1 cellular context compared by ENCODE assay signal in the genomic region with DNA sequence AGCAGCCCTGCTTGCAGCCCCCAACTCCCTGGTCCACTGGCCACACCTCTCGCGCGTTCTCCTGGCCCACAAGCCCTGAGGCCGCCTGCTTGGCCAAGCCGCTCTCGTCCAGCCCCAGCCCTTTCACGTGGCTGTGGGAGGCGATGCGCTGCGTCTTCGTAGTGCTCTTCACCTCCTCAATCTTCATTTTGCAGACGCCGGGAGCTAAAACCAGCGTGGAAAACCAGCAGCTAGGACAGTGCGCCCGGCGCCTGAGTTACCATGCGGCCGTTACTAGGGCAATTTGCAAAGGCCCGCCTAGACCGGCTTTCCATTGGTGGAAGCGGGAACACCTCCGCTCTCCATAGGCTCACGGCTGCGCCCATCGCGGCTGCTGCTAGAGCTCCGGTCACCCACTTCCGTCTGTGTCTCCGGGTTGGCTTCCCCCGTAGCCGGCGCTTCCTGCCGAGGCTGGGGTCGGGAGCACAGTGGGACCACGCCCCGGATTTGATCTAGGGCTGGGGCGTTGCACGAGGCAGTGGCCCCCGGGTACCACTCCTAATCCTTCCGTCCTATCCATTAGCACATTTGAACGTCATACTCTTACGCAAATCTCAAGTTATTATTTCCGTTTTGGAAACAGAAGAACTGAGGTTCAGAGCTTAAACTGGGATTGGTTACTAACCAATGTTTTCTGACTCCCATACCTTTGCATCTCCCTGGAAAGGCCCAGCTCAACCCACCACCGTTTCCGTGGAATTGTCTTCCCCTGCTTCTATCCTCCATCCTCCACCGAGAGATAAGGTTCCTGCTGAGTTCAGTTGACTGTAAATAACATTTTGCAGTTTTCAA.
A peak's percentile ranks its signal among the peaks of the same experiment; 100 is the strongest.
TF ChIP-seq lines count a peak whose summit lies in the region.

A gene (minus strand): TSS at position 275 of the 831 bp plus-strand sequence. CDS start 88 bp downstream, at position 187.

TF ChIP-seq in GM12878, 131 proteins besides CTCF, POLR2A, EP300 and RAD21 (continued from another document):
- TF ChIP-seq, protein P1, sequence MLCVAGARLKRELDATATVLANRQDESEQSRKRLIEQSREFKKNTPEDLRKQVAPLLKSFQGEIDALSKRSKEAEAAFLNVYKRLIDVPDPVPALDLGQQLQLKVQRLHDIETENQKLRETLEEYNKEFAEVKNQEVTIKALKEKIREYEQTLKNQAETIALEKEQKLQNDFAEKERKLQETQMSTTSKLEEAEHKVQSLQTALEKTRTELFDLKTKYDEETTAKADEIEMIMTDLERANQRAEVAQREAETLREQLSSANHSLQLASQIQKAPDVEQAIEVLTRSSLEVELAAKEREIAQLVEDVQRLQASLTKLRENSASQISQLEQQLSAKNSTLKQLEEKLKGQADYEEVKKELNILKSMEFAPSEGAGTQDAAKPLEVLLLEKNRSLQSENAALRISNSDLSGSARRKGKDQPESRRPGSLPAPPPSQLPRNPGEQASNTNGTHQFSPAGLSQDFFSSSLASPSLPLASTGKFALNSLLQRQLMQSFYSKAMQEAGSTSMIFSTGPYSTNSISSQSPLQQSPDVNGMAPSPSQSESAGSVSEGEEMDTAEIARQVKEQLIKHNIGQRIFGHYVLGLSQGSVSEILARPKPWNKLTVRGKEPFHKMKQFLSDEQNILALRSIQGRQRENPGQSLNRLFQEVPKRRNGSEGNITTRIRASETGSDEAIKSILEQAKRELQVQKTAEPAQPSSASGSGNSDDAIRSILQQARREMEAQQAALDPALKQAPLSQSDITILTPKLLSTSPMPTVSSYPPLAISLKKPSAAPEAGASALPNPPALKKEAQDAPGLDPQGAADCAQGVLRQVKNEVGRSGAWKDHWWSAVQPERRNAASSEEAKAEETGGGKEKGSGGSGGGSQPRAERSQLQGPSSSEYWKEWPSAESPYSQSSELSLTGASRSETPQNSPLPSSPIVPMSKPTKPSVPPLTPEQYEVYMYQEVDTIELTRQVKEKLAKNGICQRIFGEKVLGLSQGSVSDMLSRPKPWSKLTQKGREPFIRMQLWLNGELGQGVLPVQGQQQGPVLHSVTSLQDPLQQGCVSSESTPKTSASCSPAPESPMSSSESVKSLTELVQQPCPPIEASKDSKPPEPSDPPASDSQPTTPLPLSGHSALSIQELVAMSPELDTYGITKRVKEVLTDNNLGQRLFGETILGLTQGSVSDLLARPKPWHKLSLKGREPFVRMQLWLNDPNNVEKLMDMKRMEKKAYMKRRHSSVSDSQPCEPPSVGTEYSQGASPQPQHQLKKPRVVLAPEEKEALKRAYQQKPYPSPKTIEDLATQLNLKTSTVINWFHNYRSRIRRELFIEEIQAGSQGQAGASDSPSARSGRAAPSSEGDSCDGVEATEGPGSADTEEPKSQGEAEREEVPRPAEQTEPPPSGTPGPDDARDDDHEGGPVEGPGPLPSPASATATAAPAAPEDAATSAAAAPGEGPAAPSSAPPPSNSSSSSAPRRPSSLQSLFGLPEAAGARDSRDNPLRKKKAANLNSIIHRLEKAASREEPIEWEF (IDR thresholded peaks at IDR 0.05; ENCODE audit: insufficient replicate concordance, low read depth, low read length): no peak
- TF ChIP-seq HCFC1 (IDR thresholded peaks at IDR 0.05; ENCODE audit: low read length) (peak; percentile 87), RELA (IDR thresholded peaks at IDR 0.05; ENCODE audit: borderline replicate concordance, partially characterized antibody) (peak; percentile 72), SIX5 (IDR thresholded peaks at IDR 0.05; ENCODE audit: low read depth, low read length, severe bottlenecking) (peak; percentile 70), NR2C2 (IDR thresholded peaks at IDR 0.05; ENCODE audit: borderline replicate concordance, control insufficient read depth, insufficient read length, low read depth) (peak; percentile 36), SRF (IDR thresholded peaks at IDR 0.05; ENCODE audit: low read depth in 2 of 2, low read length in 2 of 2) (peak in 1 of 2 experiments; percentile 85; a peak in 2 of 4 replicates), FOXK2 (IDR thresholded peaks at IDR 0.05) (peak; percentile 25; the same call in 1 of the 2 replicates), KLF5 (IDR thresholded peaks at IDR 0.05; ENCODE audit: partially characterized antibody) (peak; percentile 82)
- TF ChIP-seq, protein P2, sequence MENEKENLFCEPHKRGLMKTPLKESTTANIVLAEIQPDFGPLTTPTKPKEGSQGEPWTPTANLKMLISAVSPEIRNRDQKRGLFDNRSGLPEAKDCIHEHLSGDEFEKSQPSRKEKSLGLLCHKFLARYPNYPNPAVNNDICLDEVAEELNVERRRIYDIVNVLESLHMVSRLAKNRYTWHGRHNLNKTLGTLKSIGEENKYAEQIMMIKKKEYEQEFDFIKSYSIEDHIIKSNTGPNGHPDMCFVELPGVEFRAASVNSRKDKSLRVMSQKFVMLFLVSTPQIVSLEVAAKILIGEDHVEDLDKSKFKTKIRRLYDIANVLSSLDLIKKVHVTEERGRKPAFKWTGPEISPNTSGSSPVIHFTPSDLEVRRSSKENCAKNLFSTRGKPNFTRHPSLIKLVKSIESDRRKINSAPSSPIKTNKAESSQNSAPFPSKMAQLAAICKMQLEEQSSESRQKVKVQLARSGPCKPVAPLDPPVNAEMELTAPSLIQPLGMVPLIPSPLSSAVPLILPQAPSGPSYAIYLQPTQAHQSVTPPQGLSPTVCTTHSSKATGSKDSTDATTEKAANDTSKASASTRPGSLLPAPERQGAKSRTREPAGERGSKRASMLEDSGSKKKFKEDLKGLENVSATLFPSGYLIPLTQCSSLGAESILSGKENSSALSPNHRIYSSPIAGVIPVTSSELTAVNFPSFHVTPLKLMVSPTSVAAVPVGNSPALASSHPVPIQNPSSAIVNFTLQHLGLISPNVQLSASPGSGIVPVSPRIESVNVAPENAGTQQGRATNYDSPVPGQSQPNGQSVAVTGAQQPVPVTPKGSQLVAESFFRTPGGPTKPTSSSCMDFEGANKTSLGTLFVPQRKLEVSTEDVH (IDR thresholded peaks at IDR 0.05; ENCODE audit: low read depth, partially characterized antibody): peak; percentile 93
- TF ChIP-seq, protein P3, sequence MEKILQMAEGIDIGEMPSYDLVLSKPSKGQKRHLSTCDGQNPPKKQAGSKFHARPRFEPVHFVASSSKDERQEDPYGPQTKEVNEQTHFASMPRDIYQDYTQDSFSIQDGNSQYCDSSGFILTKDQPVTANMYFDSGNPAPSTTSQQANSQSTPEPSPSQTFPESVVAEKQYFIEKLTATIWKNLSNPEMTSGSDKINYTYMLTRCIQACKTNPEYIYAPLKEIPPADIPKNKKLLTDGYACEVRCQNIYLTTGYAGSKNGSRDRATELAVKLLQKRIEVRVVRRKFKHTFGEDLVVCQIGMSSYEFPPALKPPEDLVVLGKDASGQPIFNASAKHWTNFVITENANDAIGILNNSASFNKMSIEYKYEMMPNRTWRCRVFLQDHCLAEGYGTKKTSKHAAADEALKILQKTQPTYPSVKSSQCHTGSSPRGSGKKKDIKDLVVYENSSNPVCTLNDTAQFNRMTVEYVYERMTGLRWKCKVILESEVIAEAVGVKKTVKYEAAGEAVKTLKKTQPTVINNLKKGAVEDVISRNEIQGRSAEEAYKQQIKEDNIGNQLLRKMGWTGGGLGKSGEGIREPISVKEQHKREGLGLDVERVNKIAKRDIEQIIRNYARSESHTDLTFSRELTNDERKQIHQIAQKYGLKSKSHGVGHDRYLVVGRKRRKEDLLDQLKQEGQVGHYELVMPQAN (conservative IDR thresholded peaks at IDR 0.05): peak; percentile 98
